ENCODE assay signal across 19 cellular contexts in genomic region chr12:77299001-77299400, GRCh38.
A peak's percentile ranks its signal among the peaks of the same experiment; 100 is the strongest.
DNase-seq lines count a peak whose midpoint lies in the region; ATAC-seq, FAIRE-seq and TF ChIP-seq lines count a peak whose summit lies in the region.
"Had no signal": no experiment of that assay in that cellular context is flagged by ENCODE, and none has a peak within 500 bp of the region (broad histone marks: within the 10 kb centered on the region; RNA-seq: fewer than 3 reads in every experiment).

No MANE protein-coding gene starts in this region.

- ATAC-seq in GM23338 (no peak), HG02981 (IDR thresholded peaks at IDR 0.05; ENCODE audit: unreplicated experiment) (no peak)
- ATAC-seq: HepG2 had no signal

- no peaks in the 10 kb centered on the region for H3K4me1 ChIP-seq in GM23338 (ENCODE audit: insufficient read depth)
- H3K4me1 ChIP-seq in endodermal cell (ENCODE audit: control insufficient read depth, insufficient read depth, low read length): no peaks in the 10 kb centered on the region
- H3K4me1 ChIP-seq: Peyer's patch had no signal

- FAIRE-seq in bronchial epithelial cell (lab: Jason Lieb, UNC): no peak
- FAIRE-seq: GM19239, HepG2 had no signal

- H4K20me1 ChIP-seq in GM23338 (replicated peaks; ENCODE audit: insufficient read depth): no peaks in the 10 kb centered on the region

- no peaks in the 10 kb centered on the region for H3K27me3 Mint-ChIP-seq in GM23338 (ENCODE audit: insufficient read depth, low read depth, poor library complexity)
- H3K27me3 Mint-ChIP-seq in endodermal cell (ENCODE audit: insufficient read depth): no peaks in the 10 kb centered on the region

- H3K4me2 ChIP-seq in GM23338: no peak overlapping the region

- peak; percentile 64 for DNase-seq in AG10803 (ENCODE audit: low read depth)
- DNase-seq in GM23338 (ENCODE audit: low spot score): no peak
- peak; percentile 23 for DNase-seq in bronchial epithelial cell (ENCODE audit: low read depth)
- peak; percentile 51 for DNase-seq in fibroblast of the conjunctiva (ENCODE audit: low read depth)
- DNase-seq in H7: no peak
- DNase-seq in SK-N-DZ (ENCODE audit: low spot score): no peak
- no peak for DNase-seq in endodermal cell
- DNase-seq: ACHN, NCI-H1105 treated with DMSO at 0.1 percent for 48 hours, NCI-H187 treated with DMSO at 0.1 percent for 48 hours, NCI-H446, NCI-H82, Peyer's patch, SHP77, SW 1271 had no signal

- no peaks in the 10 kb centered on the region for H3K9me3 ChIP-seq in endodermal cell (ENCODE audit: control insufficient read depth, low read length)
- H3K9me3 ChIP-seq: Peyer's patch had no signal

- H3K36me3 Mint-ChIP-seq in GM23338 (ENCODE audit: low read depth): 0 out of 3 replicates have a peak, but pooled peaks cover 4% of the 10 kb centered on the region
- H3K36me3 Mint-ChIP-seq in endodermal cell (ENCODE audit: low read depth): no peaks in the 10 kb centered on the region

- H3K27ac Mint-ChIP-seq in GM23338: no peak overlapping the region
- H3K27ac Mint-ChIP-seq in endodermal cell: no peak overlapping the region

- 0 out of 2 replicates have a peak overlapping the region, but pooled peaks have one; percentile 38 for H2AFZ ChIP-seq in GM23338

- H3K79me2 ChIP-seq in GM23338 (replicated peaks; ENCODE audit: insufficient read depth): no peaks in the 10 kb centered on the region

- WGBS in endodermal cell (ENCODE audit: insufficient coverage in 1 of 2, insufficient read length in 1 of 2), 2 experiments: 95 to 100% methylated on average over 1 to 2 of the region's 3 CpGs

- no peaks in the 10 kb centered on the region for H3K36me3 ChIP-seq in GM23338 (ENCODE audit: insufficient read depth)
- H3K36me3 ChIP-seq in bronchial epithelial cell (ENCODE audit: control insufficient read depth, insufficient read depth, low read length): no peaks in the 10 kb centered on the region
- H3K36me3 ChIP-seq in H7 (replicated peaks; ENCODE audit: control insufficient read depth, insufficient read depth, low read length): no peaks in the 10 kb centered on the region
- H3K36me3 ChIP-seq in endodermal cell (ENCODE audit: control insufficient read depth, insufficient read depth, low read length): no peaks in the 10 kb centered on the region
- H3K36me3 ChIP-seq: Peyer's patch had no signal

- H3K4me3 ChIP-seq in AG10803 (ENCODE audit: low read length) (no peak overlapping the region), GM23338 (no peak overlapping the region), bronchial epithelial cell (ENCODE audit: low read depth, low read length) (no peak overlapping the region), H7 (ENCODE audit: insufficient read depth, low read depth, low read length) (no peak overlapping the region), endodermal cell (ENCODE audit: low read length) (no peak overlapping the region)
- H3K4me3 ChIP-seq: Peyer's patch had no signal

- no peaks in the 10 kb centered on the region for H3F3A ChIP-seq in GM23338 (replicated peaks; ENCODE audit: low read depth)

- H3K9ac ChIP-seq in endodermal cell (ENCODE audit: extremely low read depth, low read length, poor library complexity, severe bottlenecking): no peak overlapping the region

- H3K9me3 Mint-ChIP-seq in GM23338 (peaks cover 10% of the 10 kb centered on the region; the same call in 2 of the 3 replicates), endodermal cell (no peaks in the 10 kb centered on the region)

- H3K4me3 Mint-ChIP-seq in GM23338 (no peak overlapping the region), endodermal cell (no peak overlapping the region)

- H3K27ac ChIP-seq in GM23338 (ENCODE audit: low read depth): no peak overlapping the region
- H3K27ac ChIP-seq in endodermal cell (ENCODE audit: low read depth, low read length): no peak overlapping the region
- H3K27ac ChIP-seq: C4-2B, Peyer's patch had no signal

- H3K4me1 Mint-ChIP-seq in GM23338 (no peaks in the 10 kb centered on the region), endodermal cell (peaks cover 7% of the 10 kb centered on the region)

- H3K27me3 ChIP-seq in GM23338 (ENCODE audit: insufficient read depth): no peaks in the 10 kb centered on the region
- no peaks in the 10 kb centered on the region for H3K27me3 ChIP-seq in bronchial epithelial cell (ENCODE audit: control insufficient read depth, insufficient read depth, low read length)
- no peaks in the 10 kb centered on the region for H3K27me3 ChIP-seq in H7 (ENCODE audit: control insufficient read depth, insufficient read depth, low read length)
- no peaks in the 10 kb centered on the region for H3K27me3 ChIP-seq in endodermal cell (ENCODE audit: control insufficient read depth, insufficient read depth, low read length, poor library complexity, severe bottlenecking)
- H3K27me3 ChIP-seq: Peyer's patch had no signal

- TF ChIP-seq CTCF in AG10803 (conservative IDR thresholded peaks at IDR 0.05; ENCODE audit: low read length) (no peak), GM23338 (conservative IDR thresholded peaks at IDR 0.05; ENCODE audit: low read depth in 2 of 2) (no peak), bronchial epithelial cell (IDR thresholded peaks at IDR 0.05; ENCODE audit: insufficient read depth, low read length, severe bottlenecking) (no peak), endodermal cell (conservative IDR thresholded peaks at IDR 0.05) (no peak)

- no peaks in the 10 kb centered on the region for H3K9me2 ChIP-seq in GM23338 (ENCODE audit: insufficient read depth)

TF ChIP-seq in GM23338, 12 proteins besides CTCF, POLR2A, EP300 and RAD21 (continues in another document):
- TF ChIP-seq STAT1 (IDR thresholded peaks at IDR 0.05; ENCODE audit: unreplicated experiment) (no peak), CREB1 (CRISPR knock-in tag; IDR thresholded peaks at IDR 0.05; ENCODE audit: low read depth) (no peak), ZNF331 (CRISPR knock-in tag; IDR thresholded peaks at IDR 0.05; ENCODE audit: low read depth) (no peak)
- TF ChIP-seq, protein P1, sequence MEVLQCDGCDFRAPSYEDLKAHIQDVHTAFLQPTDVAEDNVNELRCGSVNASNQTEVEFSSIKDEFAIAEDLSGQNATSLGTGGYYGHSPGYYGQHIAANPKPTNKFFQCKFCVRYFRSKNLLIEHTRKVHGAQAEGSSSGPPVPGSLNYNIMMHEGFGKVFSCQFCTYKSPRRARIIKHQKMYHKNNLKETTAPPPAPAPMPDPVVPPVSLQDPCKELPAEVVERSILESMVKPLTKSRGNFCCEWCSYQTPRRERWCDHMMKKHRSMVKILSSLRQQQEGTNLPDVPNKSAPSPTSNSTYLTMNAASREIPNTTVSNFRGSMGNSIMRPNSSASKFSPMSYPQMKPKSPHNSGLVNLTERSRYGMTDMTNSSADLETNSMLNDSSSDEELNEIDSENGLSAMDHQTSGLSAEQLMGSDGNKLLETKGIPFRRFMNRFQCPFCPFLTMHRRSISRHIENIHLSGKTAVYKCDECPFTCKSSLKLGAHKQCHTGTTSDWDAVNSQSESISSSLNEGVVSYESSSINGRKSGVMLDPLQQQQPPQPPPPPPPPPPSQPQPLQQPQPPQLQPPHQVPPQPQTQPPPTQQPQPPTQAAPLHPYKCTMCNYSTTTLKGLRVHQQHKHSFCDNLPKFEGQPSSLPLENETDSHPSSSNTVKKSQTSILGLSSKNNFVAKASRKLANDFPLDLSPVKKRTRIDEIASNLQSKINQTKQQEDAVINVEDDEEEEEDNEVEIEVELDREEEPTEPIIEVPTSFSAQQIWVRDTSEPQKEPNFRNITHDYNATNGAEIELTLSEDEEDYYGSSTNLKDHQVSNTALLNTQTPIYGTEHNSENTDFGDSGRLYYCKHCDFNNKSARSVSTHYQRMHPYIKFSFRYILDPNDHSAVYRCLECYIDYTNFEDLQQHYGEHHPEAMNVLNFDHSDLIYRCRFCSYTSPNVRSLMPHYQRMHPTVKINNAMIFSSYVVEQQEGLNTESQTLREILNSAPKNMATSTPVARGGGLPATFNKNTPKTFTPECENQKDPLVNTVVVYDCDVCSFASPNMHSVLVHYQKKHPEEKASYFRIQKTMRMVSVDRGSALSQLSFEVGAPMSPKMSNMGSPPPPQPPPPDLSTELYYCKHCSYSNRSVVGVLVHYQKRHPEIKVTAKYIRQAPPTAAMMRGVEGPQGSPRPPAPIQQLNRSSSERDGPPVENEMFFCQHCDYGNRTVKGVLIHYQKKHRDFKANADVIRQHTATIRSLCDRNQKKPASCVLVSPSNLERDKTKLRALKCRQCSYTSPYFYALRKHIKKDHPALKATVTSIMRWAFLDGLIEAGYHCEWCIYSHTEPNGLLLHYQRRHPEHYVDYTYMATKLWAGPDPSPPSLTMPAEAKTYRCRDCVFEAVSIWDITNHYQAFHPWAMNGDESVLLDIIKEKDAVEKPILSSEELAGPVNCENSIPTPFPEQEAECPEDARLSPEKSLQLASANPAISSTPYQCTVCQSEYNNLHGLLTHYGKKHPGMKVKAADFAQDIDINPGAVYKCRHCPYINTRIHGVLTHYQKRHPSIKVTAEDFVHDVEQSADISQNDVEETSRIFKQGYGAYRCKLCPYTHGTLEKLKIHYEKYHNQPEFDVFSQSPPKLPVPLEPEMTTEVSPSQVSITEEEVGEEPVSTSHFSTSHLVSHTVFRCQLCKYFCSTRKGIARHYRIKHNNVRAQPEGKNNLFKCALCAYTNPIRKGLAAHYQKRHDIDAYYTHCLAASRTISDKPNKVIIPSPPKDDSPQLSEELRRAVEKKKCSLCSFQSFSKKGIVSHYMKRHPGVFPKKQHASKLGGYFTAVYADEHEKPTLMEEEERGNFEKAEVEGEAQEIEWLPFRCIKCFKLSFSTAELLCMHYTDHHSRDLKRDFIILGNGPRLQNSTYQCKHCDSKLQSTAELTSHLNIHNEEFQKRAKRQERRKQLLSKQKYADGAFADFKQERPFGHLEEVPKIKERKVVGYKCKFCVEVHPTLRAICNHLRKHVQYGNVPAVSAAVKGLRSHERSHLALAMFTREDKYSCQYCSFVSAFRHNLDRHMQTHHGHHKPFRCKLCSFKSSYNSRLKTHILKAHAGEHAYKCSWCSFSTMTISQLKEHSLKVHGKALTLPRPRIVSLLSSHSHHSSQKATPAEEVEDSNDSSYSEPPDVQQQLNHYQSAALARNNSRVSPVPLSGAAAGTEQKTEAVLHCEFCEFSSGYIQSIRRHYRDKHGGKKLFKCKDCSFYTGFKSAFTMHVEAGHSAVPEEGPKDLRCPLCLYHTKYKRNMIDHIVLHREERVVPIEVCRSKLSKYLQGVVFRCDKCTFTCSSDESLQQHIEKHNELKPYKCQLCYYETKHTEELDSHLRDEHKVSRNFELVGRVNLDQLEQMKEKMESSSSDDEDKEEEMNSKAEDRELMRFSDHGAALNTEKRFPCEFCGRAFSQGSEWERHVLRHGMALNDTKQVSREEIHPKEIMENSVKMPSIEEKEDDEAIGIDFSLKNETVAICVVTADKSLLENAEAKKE (CRISPR knock-in tag; IDR thresholded peaks at IDR 0.05): no peak
- TF ChIP-seq, protein P2, sequence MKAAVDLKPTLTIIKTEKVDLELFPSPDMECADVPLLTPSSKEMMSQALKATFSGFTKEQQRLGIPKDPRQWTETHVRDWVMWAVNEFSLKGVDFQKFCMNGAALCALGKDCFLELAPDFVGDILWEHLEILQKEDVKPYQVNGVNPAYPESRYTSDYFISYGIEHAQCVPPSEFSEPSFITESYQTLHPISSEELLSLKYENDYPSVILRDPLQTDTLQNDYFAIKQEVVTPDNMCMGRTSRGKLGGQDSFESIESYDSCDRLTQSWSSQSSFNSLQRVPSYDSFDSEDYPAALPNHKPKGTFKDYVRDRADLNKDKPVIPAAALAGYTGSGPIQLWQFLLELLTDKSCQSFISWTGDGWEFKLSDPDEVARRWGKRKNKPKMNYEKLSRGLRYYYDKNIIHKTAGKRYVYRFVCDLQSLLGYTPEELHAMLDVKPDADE (IDR thresholded peaks at IDR 0.05): no peak

Comparison
In these comparisons a context has a peak if more than half of its experiments do, and no peak if none do; other contexts are left out.
1. DNase-seq: peak in AG10803 (single experiment), bronchial epithelial cell (single experiment) and fibroblast of the conjunctiva (single experiment); none in GM23338 (single experiment), H7 (single experiment), SK-N-DZ (single experiment) and endodermal cell (single experiment).